1 cellular context compared by ENCODE assay signal in the genomic region with DNA sequence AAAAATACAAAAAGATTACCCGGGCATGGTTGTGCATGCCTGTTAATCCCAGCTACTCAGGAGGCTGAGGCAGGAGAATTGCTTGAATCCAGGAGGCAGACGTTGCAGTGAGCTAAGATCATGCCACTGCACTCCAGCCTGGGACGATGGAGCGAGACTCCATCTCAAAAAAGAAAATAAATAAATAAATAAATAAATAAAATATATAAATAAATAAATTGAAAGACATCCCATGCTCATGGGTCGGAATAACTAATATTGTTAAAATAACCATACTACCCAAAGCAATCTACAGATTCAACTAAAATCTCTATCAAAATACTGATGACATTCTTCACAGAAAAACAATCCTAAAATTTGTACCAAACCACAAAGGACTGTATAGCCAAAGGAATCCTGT. TPM values are rescaled to one million over a fixed set of nuclear protein-coding genes. Genes with fewer than 3 reads are reported as not detected.
"Had no signal": no experiment of that assay in that cellular context is flagged by ENCODE, and none has a peak within 500 bp of the region (broad histone marks: within the 10 kb centered on the region; RNA-seq: fewer than 3 reads in every experiment).

No MANE protein-coding gene starts in this region.

RNA-seq across cellular contexts. Expression of a gene that starts 55.4 kb away (rescaled TPM):
- polyA plus RNA-seq: IgD-negative memory B cell had no signal
